1 cellular context compared by ENCODE assay signal in genomic region chr6:37407948-37408347, GRCh38.
TF ChIP-seq lines count a peak whose summit lies in the region.

No MANE protein-coding gene starts in this region.

TF ChIP-seq in SK-N-SH, 30 proteins besides CTCF, POLR2A, EP300 and RAD21 (continued from another document):
- TF ChIP-seq MAX (IDR thresholded peaks at IDR 0.05; ENCODE audit: low read depth) (no peak), TAF1 (IDR thresholded peaks at IDR 0.05; ENCODE audit: borderline replicate concordance, low read depth, low read length) (no peak), USF1 (IDR thresholded peaks at IDR 0.05; ENCODE audit: borderline replicate concordance, low read depth) (no peak), ELF1 (IDR thresholded peaks at IDR 0.05) (no peak), NRF1 (IDR thresholded peaks at IDR 0.05; ENCODE audit: low read depth, low read length) (no peak), POLR2AphosphoS5 (IDR thresholded peaks at IDR 0.05; ENCODE audit: low read depth, low read length) (no peak), GABPA (IDR thresholded peaks at IDR 0.05; ENCODE audit: low read depth) (no peak), CHD2 (IDR thresholded peaks at IDR 0.05; ENCODE audit: low read length, partially characterized antibody) (no peak), RCOR1 (IDR thresholded peaks at IDR 0.05; ENCODE audit: low read length) (no peak), EZH2phosphoT487 (IDR thresholded peaks at IDR 0.05; ENCODE audit: borderline replicate concordance, low read depth) (no peak), GATA2 (CRISPR knock-in tag; IDR thresholded peaks at IDR 0.05) (no peak), MXI1 (IDR thresholded peaks at IDR 0.05; ENCODE audit: low read depth, low read length) (no peak)
